ENCODE assay signal across 21 cellular contexts in genomic region chr12:56032006-56032405, GRCh38. TPM values are rescaled to one million over a fixed set of nuclear protein-coding genes. Genes with fewer than 3 reads are reported as not detected.
DNase-seq lines count a peak whose midpoint lies in the region; ATAC-seq and TF ChIP-seq lines count a peak whose summit lies in the region.
"Had no signal": no experiment of that assay in that cellular context is flagged by ENCODE, and none has a peak within 500 bp of the region (broad histone marks: within the 10 kb centered on the region; RNA-seq: fewer than 3 reads in every experiment).

No MANE protein-coding gene starts in this region.

- H3K9me3 Mint-ChIP-seq in activated naive CD4-positive, alpha-beta T cell treated with anti-CD3 and anti-CD28 coated beads, Interleukin-2, amount 50 U/mL, for 24 hours: no peaks in the 10 kb centered on the region
- H3K9me3 Mint-ChIP-seq in activated CD8-positive, alpha-beta T cell treated with anti-CD3 and anti-CD28 coated beads for 36 hours: no peaks in the 10 kb centered on the region
- no peaks in the 10 kb centered on the region for H3K9me3 Mint-ChIP-seq in dendritic cell treated with granulocyte-macrophage colony-stimulating factor and Interleukin-4, amounts not matched to agents 40 ng/mL and 50 ng/mL, for 4 days
- H3K9me3 Mint-ChIP-seq: CD14-positive monocyte, H9, nephron had no signal

- H3K4me1 Mint-ChIP-seq in activated naive CD4-positive, alpha-beta T cell treated with anti-CD3 and anti-CD28 coated beads, Interleukin-2, amount 50 U/mL, for 24 hours: peaks cover 25% of the 10 kb centered on the region
- H3K4me1 Mint-ChIP-seq in activated CD8-positive, alpha-beta T cell treated with anti-CD3 and anti-CD28 coated beads for 36 hours (ENCODE audit: low read depth): peaks cover 61% of the 10 kb centered on the region
- H3K4me1 Mint-ChIP-seq in dendritic cell treated with granulocyte-macrophage colony-stimulating factor and Interleukin-4, amounts not matched to agents 40 ng/mL and 50 ng/mL, for 4 days (ENCODE audit: low read depth): peaks cover 6% of the 10 kb centered on the region
- H3K4me1 Mint-ChIP-seq: CD14-positive monocyte, H9 had no signal

- H3K27me3 Mint-ChIP-seq in activated naive CD4-positive, alpha-beta T cell treated with anti-CD3 and anti-CD28 coated beads, Interleukin-2, amount 50 U/mL, for 24 hours: no peaks in the 10 kb centered on the region
- H3K27me3 Mint-ChIP-seq in activated CD8-positive, alpha-beta T cell treated with anti-CD3 and anti-CD28 coated beads for 36 hours: no peaks in the 10 kb centered on the region
- H3K27me3 Mint-ChIP-seq in dendritic cell treated with granulocyte-macrophage colony-stimulating factor and Interleukin-4, amounts not matched to agents 40 ng/mL and 50 ng/mL, for 4 days: no peaks in the 10 kb centered on the region

- H3K36me3 Mint-ChIP-seq in activated naive CD4-positive, alpha-beta T cell treated with anti-CD3 and anti-CD28 coated beads, Interleukin-2, amount 50 U/mL, for 24 hours: peaks cover 20% of the 10 kb centered on the region
- peaks cover 66% of the 10 kb centered on the region for H3K36me3 Mint-ChIP-seq in activated CD8-positive, alpha-beta T cell treated with anti-CD3 and anti-CD28 coated beads for 36 hours (ENCODE audit: low read depth)
- H3K36me3 Mint-ChIP-seq in dendritic cell treated with granulocyte-macrophage colony-stimulating factor and Interleukin-4, amounts not matched to agents 40 ng/mL and 50 ng/mL, for 4 days (ENCODE audit: low read depth): peaks cover 81% of the 10 kb centered on the region

- ATAC-seq in activated CD8-positive, alpha-beta T cell treated with anti-CD3 and anti-CD28 coated beads for 36 hours: peak; percentile 60
- no peak for ATAC-seq in Right ventricle myocardium superior (ENCODE audit: poor library complexity)
- no peak for ATAC-seq in GM18907 (IDR thresholded peaks at IDR 0.05; ENCODE audit: unreplicated experiment)
- ATAC-seq: Panc1, right lobe of liver had no signal

- H3K4me3 Mint-ChIP-seq in activated naive CD4-positive, alpha-beta T cell treated with anti-CD3 and anti-CD28 coated beads, Interleukin-2, amount 50 U/mL, for 24 hours: peak overlapping the region; percentile 47
- peak overlapping the region; percentile 28 for H3K4me3 Mint-ChIP-seq in activated CD8-positive, alpha-beta T cell treated with anti-CD3 and anti-CD28 coated beads for 36 hours
- H3K4me3 Mint-ChIP-seq in dendritic cell treated with granulocyte-macrophage colony-stimulating factor and Interleukin-4, amounts not matched to agents 40 ng/mL and 50 ng/mL, for 4 days: no peak overlapping the region
- H3K4me3 Mint-ChIP-seq: CD14-positive monocyte, H9, nephron had no signal

- TF ChIP-seq CTCF in activated CD8-positive, alpha-beta T cell treated with anti-CD3 and anti-CD28 coated beads for 36 hours (IDR thresholded peaks at IDR 0.05): no peak
- TF ChIP-seq CTCF in GM10248 (IDR thresholded peaks at IDR 0.05; ENCODE audit: control extremely low read depth, extremely low read depth, low read depth, missing control alignments): no peak

- POLR2A ChIA-PET in activated CD8-positive, alpha-beta T cell treated with anti-CD3 and anti-CD28 coated beads for 36 hours (lab: Charles Lee): no interaction called here
- POLR2A ChIA-PET in GM10248 (lab: Yijun Ruan, JAX): no interaction called here

- CTCF ChIA-PET in activated CD8-positive, alpha-beta T cell treated with anti-CD3 and anti-CD28 coated beads for 36 hours (lab: Charles Lee): interaction anchor here (4.2 kb wide), 1 partner anchor 36 kb away, joined by 18 read pairs; no protein-coding TSS in a partner anchor
- CTCF ChIA-PET in GM10248 (lab: Yijun Ruan, JAX): interaction anchor here (0.7 to 1.8 kb wide), 3 partner anchors 9 to 293 kb away, joined by 3 to 6 read pairs (median 3); no protein-coding TSS in a partner anchor

- H3K27ac Mint-ChIP-seq in activated naive CD4-positive, alpha-beta T cell treated with anti-CD3 and anti-CD28 coated beads, Interleukin-2, amount 50 U/mL, for 24 hours: peak overlapping the region; percentile 95
- H3K27ac Mint-ChIP-seq in activated CD8-positive, alpha-beta T cell treated with anti-CD3 and anti-CD28 coated beads for 36 hours: peak overlapping the region; percentile 89
- H3K27ac Mint-ChIP-seq in dendritic cell treated with granulocyte-macrophage colony-stimulating factor and Interleukin-4, amounts not matched to agents 40 ng/mL and 50 ng/mL, for 4 days: peak overlapping the region; percentile 6
- H3K27ac Mint-ChIP-seq: H9, nephron had no signal

- no peak for DNase-seq in activated naive CD4-positive, alpha-beta T cell (lab: John Stamatoyannopoulos, UW)
- DNase-seq in activated CD8-positive, alpha-beta T cell treated with anti-CD3 and anti-CD28 coated beads for 36 hours: peak; percentile 76
- DNase-seq in Right ventricle myocardium superior (no peak), GM10248 (ENCODE audit: extremely low spot score) (no peak)
- DNase-seq: DMS153; effector CD8-positive, alpha-beta T cell; H9; hippocampal formation; left ventricle myocardium inferior; MG63; midbrain; NCI-H1417 treated with DMSO at 0.1 percent for 48 hours; NK-92 treated with Interleukin-12 subunit alpha and Interleukin-12 subunit beta, amount 100 ng/mL, for 24 hours; right lobe of liver; stimulated activated CD8-positive, alpha-beta memory T cell treated with anti-CD3 and anti-CD28 coated beads, Interleukin-4, amount 100 ng/mL, for 48 hours had no signal

- intact Hi-C loops in activated CD8-positive, alpha-beta T cell treated with anti-CD3 and anti-CD28 coated beads for 36 hours (cut with micrococcal nuclease): no loop called here
- intact Hi-C loops in dendritic cell treated with granulocyte-macrophage colony-stimulating factor and Interleukin-4, amounts not matched to agents 40 ng/mL and 50 ng/mL, for 4 days (cut with micrococcal nuclease): no loop called here
- intact Hi-C loops in Right ventricle myocardium superior (cut with DNase I): no loop called here

RNA-seq across cellular contexts. Expression of gene RPS26, which starts 9.7 kb away (rescaled TPM):
- total RNA-seq in activated CD8-positive, alpha-beta T cell treated with anti-CD3 and anti-CD28 coated beads for 36 hours: 10 to 100 TPM; 29.7 to 29.8 TPM
- total RNA-seq in Right ventricle myocardium superior: 34.6 TPM

RNA-seq across cellular contexts. Expression of gene IKZF4, which starts 11.2 kb away (rescaled TPM):
- 10 to 100 TPM; 20.5 to 20.8 TPM for total RNA-seq in activated CD8-positive, alpha-beta T cell treated with anti-CD3 and anti-CD28 coated beads for 36 hours
- 7.0 TPM for total RNA-seq in Right ventricle myocardium superior

RNA-seq across cellular contexts. Expression of gene SUOX, which starts 34.9 kb away (rescaled TPM):
- total RNA-seq in activated CD8-positive, alpha-beta T cell treated with anti-CD3 and anti-CD28 coated beads for 36 hours: 1 to 10 TPM; 4.6 to 6.2 TPM
- 29.7 TPM for total RNA-seq in Right ventricle myocardium superior

RNA-seq across cellular contexts. Expression of gene ERBB3, which starts 48.0 kb away (rescaled TPM):
- total RNA-seq in activated CD8-positive, alpha-beta T cell treated with anti-CD3 and anti-CD28 coated beads for 36 hours: under 1 TPM; 0.98 to 0.99 TPM
- total RNA-seq in Right ventricle myocardium superior: 4.8 TPM

RNA-seq across cellular contexts. Expression of gene RAB5B, which starts 58.1 kb away (rescaled TPM):
- 10 to 100 TPM; 26.0 to 32.4 TPM for total RNA-seq in activated CD8-positive, alpha-beta T cell treated with anti-CD3 and anti-CD28 coated beads for 36 hours
- 111 TPM for total RNA-seq in Right ventricle myocardium superior

Comparison
In these comparisons a context has a peak if more than half of its experiments do, and no peak if none do; other contexts are left out.
1. H3K27ac Mint-ChIP-seq: peak in every context shown above with its lines; median percentile 95 in activated naive CD4-positive, alpha-beta T cell treated with anti-CD3 and anti-CD28 coated beads, Interleukin-2, amount 50 U/mL, for 24 hours; 89 in activated CD8-positive, alpha-beta T cell treated with anti-CD3 and anti-CD28 coated beads for 36 hours; 6 in dendritic cell treated with granulocyte-macrophage colony-stimulating factor and Interleukin-4, amounts not matched to agents 40 ng/mL and 50 ng/mL, for 4 days.